Comparison of ENCODE assay signal across 1 cellular context in the genomic region with DNA sequence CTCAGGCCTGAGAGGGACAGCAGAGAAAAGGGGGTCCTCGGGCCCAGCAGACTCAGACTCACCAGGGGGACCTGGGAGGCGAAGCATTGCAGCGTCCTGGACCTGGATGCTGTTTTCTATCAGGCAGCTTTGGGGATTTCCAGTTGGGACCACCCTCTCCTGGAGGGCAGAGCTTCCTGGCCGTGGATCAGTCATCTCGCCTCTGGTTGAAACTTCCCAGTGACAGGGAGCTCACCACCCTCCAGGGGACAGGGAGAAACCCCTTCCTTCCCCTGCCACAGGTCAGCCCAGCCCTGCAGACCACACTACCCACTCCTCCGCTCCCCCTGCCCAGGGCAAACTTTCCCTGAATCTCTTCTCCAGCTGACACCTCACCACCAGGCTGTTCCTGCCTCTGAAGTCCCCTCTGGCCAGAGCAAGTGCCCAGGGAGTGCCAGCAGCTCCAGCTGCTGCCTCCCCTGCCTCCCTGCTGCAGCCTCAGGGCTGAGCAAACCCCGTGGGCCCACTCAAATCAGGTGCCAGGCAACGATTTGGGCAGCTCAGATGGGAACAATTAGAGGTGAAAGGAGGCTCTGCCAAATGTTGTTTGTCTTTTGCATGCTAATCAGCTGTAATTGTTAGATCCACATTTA.
TF ChIP-seq lines count a peak whose summit lies in the region.

No MANE protein-coding gene starts in this region.

TF ChIP-seq in K562, 482 proteins besides CTCF, POLR2A, EP300 and RAD21:
- TF ChIP-seq, protein P1, sequence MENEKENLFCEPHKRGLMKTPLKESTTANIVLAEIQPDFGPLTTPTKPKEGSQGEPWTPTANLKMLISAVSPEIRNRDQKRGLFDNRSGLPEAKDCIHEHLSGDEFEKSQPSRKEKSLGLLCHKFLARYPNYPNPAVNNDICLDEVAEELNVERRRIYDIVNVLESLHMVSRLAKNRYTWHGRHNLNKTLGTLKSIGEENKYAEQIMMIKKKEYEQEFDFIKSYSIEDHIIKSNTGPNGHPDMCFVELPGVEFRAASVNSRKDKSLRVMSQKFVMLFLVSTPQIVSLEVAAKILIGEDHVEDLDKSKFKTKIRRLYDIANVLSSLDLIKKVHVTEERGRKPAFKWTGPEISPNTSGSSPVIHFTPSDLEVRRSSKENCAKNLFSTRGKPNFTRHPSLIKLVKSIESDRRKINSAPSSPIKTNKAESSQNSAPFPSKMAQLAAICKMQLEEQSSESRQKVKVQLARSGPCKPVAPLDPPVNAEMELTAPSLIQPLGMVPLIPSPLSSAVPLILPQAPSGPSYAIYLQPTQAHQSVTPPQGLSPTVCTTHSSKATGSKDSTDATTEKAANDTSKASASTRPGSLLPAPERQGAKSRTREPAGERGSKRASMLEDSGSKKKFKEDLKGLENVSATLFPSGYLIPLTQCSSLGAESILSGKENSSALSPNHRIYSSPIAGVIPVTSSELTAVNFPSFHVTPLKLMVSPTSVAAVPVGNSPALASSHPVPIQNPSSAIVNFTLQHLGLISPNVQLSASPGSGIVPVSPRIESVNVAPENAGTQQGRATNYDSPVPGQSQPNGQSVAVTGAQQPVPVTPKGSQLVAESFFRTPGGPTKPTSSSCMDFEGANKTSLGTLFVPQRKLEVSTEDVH (IDR thresholded peaks at IDR 0.05; ENCODE audit: low read depth, partially characterized antibody): no peak
- TF ChIP-seq MCM2 (IDR thresholded peaks at IDR 0.05; ENCODE audit: low read depth): no peak
- TF ChIP-seq, protein P2, sequence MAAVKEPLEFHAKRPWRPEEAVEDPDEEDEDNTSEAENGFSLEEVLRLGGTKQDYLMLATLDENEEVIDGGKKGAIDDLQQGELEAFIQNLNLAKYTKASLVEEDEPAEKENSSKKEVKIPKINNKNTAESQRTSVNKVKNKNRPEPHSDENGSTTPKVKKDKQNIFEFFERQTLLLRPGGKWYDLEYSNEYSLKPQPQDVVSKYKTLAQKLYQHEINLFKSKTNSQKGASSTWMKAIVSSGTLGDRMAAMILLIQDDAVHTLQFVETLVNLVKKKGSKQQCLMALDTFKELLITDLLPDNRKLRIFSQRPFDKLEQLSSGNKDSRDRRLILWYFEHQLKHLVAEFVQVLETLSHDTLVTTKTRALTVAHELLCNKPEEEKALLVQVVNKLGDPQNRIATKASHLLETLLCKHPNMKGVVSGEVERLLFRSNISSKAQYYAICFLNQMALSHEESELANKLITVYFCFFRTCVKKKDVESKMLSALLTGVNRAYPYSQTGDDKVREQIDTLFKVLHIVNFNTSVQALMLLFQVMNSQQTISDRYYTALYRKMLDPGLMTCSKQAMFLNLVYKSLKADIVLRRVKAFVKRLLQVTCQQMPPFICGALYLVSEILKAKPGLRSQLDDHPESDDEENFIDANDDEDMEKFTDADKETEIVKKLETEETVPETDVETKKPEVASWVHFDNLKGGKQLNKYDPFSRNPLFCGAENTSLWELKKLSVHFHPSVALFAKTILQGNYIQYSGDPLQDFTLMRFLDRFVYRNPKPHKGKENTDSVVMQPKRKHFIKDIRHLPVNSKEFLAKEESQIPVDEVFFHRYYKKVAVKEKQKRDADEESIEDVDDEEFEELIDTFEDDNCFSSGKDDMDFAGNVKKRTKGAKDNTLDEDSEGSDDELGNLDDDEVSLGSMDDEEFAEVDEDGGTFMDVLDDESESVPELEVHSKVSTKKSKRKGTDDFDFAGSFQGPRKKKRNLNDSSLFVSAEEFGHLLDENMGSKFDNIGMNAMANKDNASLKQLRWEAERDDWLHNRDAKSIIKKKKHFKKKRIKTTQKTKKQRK (IDR thresholded peaks at IDR 0.05; ENCODE audit: borderline replicate concordance, low read depth, low read length): no peak
- no peak for TF ChIP-seq GTF2F1 (IDR thresholded peaks at IDR 0.05; ENCODE audit: low read depth, low read length)
- TF ChIP-seq CBFA2T3 (IDR thresholded peaks at IDR 0.05): no peak
- no peak for TF ChIP-seq CSDE1 (IDR thresholded peaks at IDR 0.05)
- no peak for TF ChIP-seq CAMTA2 (CRISPR knock-in tag; conservative IDR thresholded peaks at IDR 0.05)
